ENCODE assay signal across 1 cellular context in the genomic region with DNA sequence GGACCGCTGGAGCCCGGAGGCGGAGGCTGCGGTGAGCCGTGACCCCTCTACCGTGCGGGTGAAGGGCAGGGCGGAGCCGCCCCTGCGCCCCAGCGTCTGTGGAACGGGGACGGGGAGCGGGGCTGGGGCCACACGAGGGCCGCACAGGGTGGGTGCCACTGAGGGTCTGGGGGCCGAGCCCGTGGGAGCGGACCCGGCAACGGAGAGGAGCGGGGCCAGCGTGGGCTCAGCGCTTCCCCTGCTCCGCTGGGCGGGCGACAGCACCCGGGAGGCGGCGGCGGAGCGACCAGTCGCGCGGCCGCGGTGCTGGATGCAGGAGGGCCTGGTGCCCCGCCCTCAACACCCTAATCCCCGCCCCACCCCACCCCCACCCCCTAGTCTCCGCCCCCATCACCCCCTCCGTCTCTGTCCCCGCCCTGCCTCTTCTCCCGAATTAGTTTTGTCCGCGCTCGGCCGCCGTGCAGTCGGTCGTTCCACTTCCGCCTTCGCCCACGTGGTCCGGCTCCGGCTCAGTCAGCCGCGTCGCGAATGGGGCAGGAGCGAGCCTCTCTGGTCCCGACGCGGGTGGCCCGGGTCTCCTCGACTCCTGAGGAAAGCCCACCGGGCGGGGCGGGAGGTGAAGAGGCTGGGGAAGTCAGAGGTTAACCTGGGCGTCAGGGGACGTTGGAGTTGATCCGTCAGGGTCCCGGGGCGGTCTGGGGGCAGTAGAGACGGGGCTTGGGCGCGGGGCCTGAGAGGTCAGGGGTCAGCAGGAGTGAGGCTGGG.
TF ChIP-seq lines count a peak whose summit lies in the region.

Gene PUS1 (plus strand): TSS at position 512 of the 765 bp plus-strand sequence. CDS start 447 bp downstream, outside the sequence.

TF ChIP-seq in WTC11, 78 proteins besides CTCF, POLR2A, EP300 and RAD21 (continued from another document):
- TF ChIP-seq ZNF281 (CRISPR knock-in tag; IDR thresholded peaks at IDR 0.05) = 0 out of 2 replicates have a peak, but pooled peaks have one; percentile 27
- TF ChIP-seq NR1H2 (CRISPR knock-in tag; IDR thresholded peaks at IDR 0.05) = no peak
- no peak for TF ChIP-seq TP53 (CRISPR knock-in tag; IDR thresholded peaks at IDR 0.05)
- 0 out of 2 replicates have a peak, but pooled peaks have one; percentile 18 for TF ChIP-seq IRF1 (CRISPR knock-in tag; IDR thresholded peaks at IDR 0.05)
- peak; percentile 88 for TF ChIP-seq ETV6 (CRISPR knock-in tag; IDR thresholded peaks at IDR 0.05)
- TF ChIP-seq, protein P1, sequence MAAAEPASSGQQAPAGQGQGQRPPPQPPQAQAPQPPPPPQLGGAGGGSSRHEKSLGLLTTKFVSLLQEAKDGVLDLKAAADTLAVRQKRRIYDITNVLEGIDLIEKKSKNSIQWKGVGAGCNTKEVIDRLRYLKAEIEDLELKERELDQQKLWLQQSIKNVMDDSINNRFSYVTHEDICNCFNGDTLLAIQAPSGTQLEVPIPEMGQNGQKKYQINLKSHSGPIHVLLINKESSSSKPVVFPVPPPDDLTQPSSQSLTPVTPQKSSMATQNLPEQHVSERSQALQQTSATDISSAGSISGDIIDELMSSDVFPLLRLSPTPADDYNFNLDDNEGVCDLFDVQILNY (CRISPR knock-in tag; IDR thresholded peaks at IDR 0.05) = peak; percentile 91
- TF ChIP-seq FOXP1 (CRISPR knock-in tag; IDR thresholded peaks at IDR 0.05; ENCODE audit: borderline replicate concordance) = peak; percentile 9; the same call in 1 of the 2 replicates
- TF ChIP-seq TCF7 (CRISPR knock-in tag; IDR thresholded peaks at IDR 0.05; ENCODE audit: low read depth) = peak; percentile 42; the same call in 1 of the 2 replicates
- TF ChIP-seq GABPB1 (CRISPR knock-in tag; IDR thresholded peaks at IDR 0.05) = peak; percentile 74; the same call in 1 of the 2 replicates
- TF ChIP-seq MAX (CRISPR knock-in tag; IDR thresholded peaks at IDR 0.05) = peak; percentile 96
